Comparison of ENCODE assay signal across 1 cellular context in genomic region chr1:205810448-205811157, GRCh38.
TF ChIP-seq lines count a peak whose summit lies in the region.

No MANE protein-coding gene starts in this region.

TF ChIP-seq in GM23338, 12 proteins besides CTCF, POLR2A, EP300 and RAD21 (continued from another document):
- TF ChIP-seq ZNF462 (CRISPR knock-in tag; IDR thresholded peaks at IDR 0.05) (no peak), EZH2 (IDR thresholded peaks at IDR 0.05; ENCODE audit: low read depth, unreplicated experiment) (no peak), ETS1 (IDR thresholded peaks at IDR 0.05) (no peak)
